Comparison of ENCODE assay signal across 1 cellular context in the genomic region with DNA sequence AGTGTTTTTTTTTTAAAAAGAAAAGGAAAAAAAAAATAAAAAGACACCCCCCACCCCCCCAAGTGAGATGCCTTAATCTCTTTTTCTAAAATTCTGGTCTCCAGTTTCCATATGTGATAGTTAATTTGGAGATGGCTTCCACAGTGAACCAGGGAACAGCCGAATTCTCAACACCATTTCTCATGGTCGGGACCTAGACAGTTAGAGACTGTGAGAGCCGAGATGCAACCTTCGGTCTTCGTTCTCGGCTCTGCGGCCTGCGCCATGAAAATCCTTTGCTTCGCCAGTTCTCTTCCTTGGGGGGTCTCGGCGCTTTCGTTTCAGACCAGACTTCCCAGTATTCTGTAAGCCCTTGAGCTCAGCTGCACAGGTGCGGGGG.
TF ChIP-seq lines count a peak whose summit lies in the region.

No MANE protein-coding gene starts in this region.

TF ChIP-seq in SK-N-SH treated with all-trans-retinoic acid at 6 μM for 48 hours, 23 proteins besides CTCF, POLR2A, EP300 and RAD21 (continued from another document):
- TF ChIP-seq, protein P1, sequence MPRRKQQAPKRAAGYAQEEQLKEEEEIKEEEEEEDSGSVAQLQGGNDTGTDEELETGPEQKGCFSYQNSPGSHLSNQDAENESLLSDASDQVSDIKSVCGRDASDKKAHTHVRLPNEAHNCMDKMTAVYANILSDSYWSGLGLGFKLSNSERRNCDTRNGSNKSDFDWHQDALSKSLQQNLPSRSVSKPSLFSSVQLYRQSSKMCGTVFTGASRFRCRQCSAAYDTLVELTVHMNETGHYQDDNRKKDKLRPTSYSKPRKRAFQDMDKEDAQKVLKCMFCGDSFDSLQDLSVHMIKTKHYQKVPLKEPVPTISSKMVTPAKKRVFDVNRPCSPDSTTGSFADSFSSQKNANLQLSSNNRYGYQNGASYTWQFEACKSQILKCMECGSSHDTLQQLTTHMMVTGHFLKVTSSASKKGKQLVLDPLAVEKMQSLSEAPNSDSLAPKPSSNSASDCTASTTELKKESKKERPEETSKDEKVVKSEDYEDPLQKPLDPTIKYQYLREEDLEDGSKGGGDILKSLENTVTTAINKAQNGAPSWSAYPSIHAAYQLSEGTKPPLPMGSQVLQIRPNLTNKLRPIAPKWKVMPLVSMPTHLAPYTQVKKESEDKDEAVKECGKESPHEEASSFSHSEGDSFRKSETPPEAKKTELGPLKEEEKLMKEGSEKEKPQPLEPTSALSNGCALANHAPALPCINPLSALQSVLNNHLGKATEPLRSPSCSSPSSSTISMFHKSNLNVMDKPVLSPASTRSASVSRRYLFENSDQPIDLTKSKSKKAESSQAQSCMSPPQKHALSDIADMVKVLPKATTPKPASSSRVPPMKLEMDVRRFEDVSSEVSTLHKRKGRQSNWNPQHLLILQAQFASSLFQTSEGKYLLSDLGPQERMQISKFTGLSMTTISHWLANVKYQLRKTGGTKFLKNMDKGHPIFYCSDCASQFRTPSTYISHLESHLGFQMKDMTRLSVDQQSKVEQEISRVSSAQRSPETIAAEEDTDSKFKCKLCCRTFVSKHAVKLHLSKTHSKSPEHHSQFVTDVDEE (CRISPR knock-in tag; IDR thresholded peaks at IDR 0.05): no peak
- no peak for TF ChIP-seq ZFP30 (CRISPR knock-in tag; IDR thresholded peaks at IDR 0.05)
- no peak for TF ChIP-seq ISL1 (CRISPR knock-in tag; IDR thresholded peaks at IDR 0.05)
- no peak for TF ChIP-seq TOX (CRISPR knock-in tag; IDR thresholded peaks at IDR 0.05; ENCODE audit: borderline replicate concordance)
